Comparison of ENCODE assay signal across 16 cellular contexts in the genomic region with DNA sequence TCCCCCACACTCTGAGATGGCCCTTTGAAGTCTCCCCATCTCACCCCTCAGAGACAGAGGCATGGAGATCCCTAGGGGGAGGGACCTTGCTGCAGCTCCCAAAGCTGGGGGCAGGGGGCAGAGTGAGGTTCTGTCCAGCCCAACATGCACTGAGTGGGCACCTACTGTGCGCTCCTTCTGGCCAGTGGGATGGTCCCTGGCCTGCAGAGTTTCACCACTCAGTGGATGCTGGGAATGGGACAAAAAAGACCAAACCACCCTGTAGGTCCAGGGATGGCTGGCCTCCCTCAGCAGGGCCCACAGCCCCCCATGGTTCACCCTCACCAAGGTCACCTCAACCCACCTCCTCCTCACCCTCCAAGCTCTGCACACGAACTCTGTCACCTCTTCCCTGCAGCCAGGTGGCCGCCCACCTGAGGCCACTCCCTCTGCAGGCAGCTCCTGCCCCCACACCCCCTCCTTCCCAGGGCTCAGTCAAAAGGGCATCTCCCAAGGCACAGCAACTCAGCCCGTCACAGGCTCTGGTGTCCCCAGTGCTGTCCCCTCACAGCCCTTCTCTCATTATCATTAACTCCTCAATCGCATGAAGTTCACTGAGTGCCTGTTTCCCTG. TPM values are rescaled to one million over a fixed set of nuclear protein-coding genes. Genes with fewer than 3 reads are reported as not detected.
DNase-seq lines count a peak whose midpoint lies in the region; ATAC-seq and TF ChIP-seq lines count a peak whose summit lies in the region.
"Had no signal": no experiment of that assay in that cellular context is flagged by ENCODE, and none has a peak within 500 bp of the region (broad histone marks: within the 10 kb centered on the region; RNA-seq: fewer than 3 reads in every experiment).

No MANE protein-coding gene starts in this region.

- in situ Hi-C loops in IMR-90 (cut with MboI; ENCODE audit: low sequenced_read_pairs), result no loop called here

- POLR2A ChIA-PET in IMR-90 (lab: Charles Lee; ENCODE audit: unreplicated experiment), result no interaction called here

- H3K4ac ChIP-seq in IMR-90 (ENCODE audit: low read depth, low read length), result no peak overlapping the region

- no peaks in the 10 kb centered on the region for H3F3A ChIP-seq in GM23338 (replicated peaks; ENCODE audit: low read depth)

- no peak overlapping the region for H3K9ac ChIP-seq in IMR-90 (ENCODE audit: low read depth, low read length)

- TF ChIP-seq POLR2A in IMR-90 (IDR thresholded peaks at IDR 0.05; ENCODE audit: low read depth, low read length) (no peak), vagina (IDR thresholded peaks at IDR 0.05) (no peak), breast epithelium (IDR thresholded peaks at IDR 0.05) (no peak)

- H3K4me3 ChIP-seq in GM23338, result no peak overlapping the region
- no peak overlapping the region for H3K4me3 ChIP-seq in IMR-90 (ENCODE audit: insufficient read depth, low read depth, low read length)
- no peak overlapping the region for H3K4me3 ChIP-seq in vagina
- no peak overlapping the region for H3K4me3 ChIP-seq in breast epithelium
- H3K4me3 ChIP-seq: A549, HAP-1 had no signal

- no peaks in the 10 kb centered on the region for H3K79me1 ChIP-seq in IMR-90 (ENCODE audit: low read depth in 1 of 2, low read length in 2 of 2)

- H3K9me3 Mint-ChIP-seq in GM23338, result peaks cover 5% of the 10 kb centered on the region; the same call in 1 of the 3 replicates
- H3K9me3 Mint-ChIP-seq: HFFc6 had no signal

- no peak overlapping the region for H2BK5ac ChIP-seq in IMR-90 (ENCODE audit: low read depth, low read length, poor library complexity, severe bottlenecking)

- WGBS in IMR-90 (ENCODE audit: extremely low coverage in 2 of 2, insufficient read length in 1 of 2), 2 experiments, result 0% methylated on average over 2 of the region's 5 CpGs; no CpG with 5 or more reads in 1 of the 2 experiments

- H2BK15ac ChIP-seq in IMR-90 (ENCODE audit: low read depth, low read length), result no peak overlapping the region

- peaks cover 13% of the 10 kb centered on the region for H3K27me3 Mint-ChIP-seq in GM23338 (ENCODE audit: insufficient read depth, low read depth, poor library complexity)

- CTCF ChIA-PET in IMR-90 (lab: Yijun Ruan, JAX), result no interaction called here

- H3K4me2 ChIP-seq in GM23338 (no peak overlapping the region), IMR-90 (ENCODE audit: low read depth, low read length) (no peak overlapping the region)
- H3K4me2 ChIP-seq: A549 had no signal

- H3K23ac ChIP-seq in IMR-90 (ENCODE audit: low read depth, low read length), result no peak overlapping the region

- no peaks in the 10 kb centered on the region for H3K79me2 ChIP-seq in GM23338 (replicated peaks; ENCODE audit: insufficient read depth)

- no peak overlapping the region for H2AK9ac ChIP-seq in IMR-90 (replicated peaks; ENCODE audit: low read depth, low read length, poor library complexity)

- H2BK20ac ChIP-seq in IMR-90 (ENCODE audit: low read depth, low read length), result no peak overlapping the region

- ATAC-seq in GM23338 (peak; percentile 50), IMR-90 (ENCODE audit: low read depth) (no peak), left lobe of liver (no peak), HG02970 (IDR thresholded peaks at IDR 0.05; ENCODE audit: low FRiP score, unreplicated experiment) (no peak)
- ATAC-seq: A549 had no signal

- H3K4me1 ChIP-seq in GM23338 (ENCODE audit: insufficient read depth) (no peaks in the 10 kb centered on the region), IMR-90 (ENCODE audit: control insufficient read depth, insufficient read depth, low read length) (no peaks in the 10 kb centered on the region), vagina (no peaks in the 10 kb centered on the region), breast epithelium (no peaks in the 10 kb centered on the region)
- H3K4me1 ChIP-seq: A549, BE2C, HAP-1 had no signal

- no peaks in the 10 kb centered on the region for H3K4me1 Mint-ChIP-seq in GM23338

- H3K36me3 ChIP-seq in GM23338 (ENCODE audit: insufficient read depth) (no peaks in the 10 kb centered on the region), IMR-90 (ENCODE audit: control insufficient read depth, insufficient read depth, low read length) (no peaks in the 10 kb centered on the region), vagina (no peaks in the 10 kb centered on the region), breast epithelium (no peaks in the 10 kb centered on the region)
- H3K36me3 ChIP-seq: BE2C, HAP-1 had no signal

- no peak overlapping the region for H3K14ac ChIP-seq in IMR-90 (replicated peaks; ENCODE audit: low read depth, low read length)

- H4K20me1 ChIP-seq in GM23338 (replicated peaks; ENCODE audit: insufficient read depth) (no peaks in the 10 kb centered on the region), IMR-90 (ENCODE audit: insufficient read depth, low read length) (no peaks in the 10 kb centered on the region; the same call in 1 of the 2 replicates)

- no peak overlapping the region for H3K18ac ChIP-seq in IMR-90 (ENCODE audit: low read depth, low read length)

- no peak overlapping the region for H4K5ac ChIP-seq in IMR-90 (ENCODE audit: low read depth, low read length)

- H2AK5ac ChIP-seq in IMR-90 (ENCODE audit: low read depth, low read length), result no peak overlapping the region

- no peaks in the 10 kb centered on the region for H3K9me2 ChIP-seq in GM23338 (ENCODE audit: insufficient read depth)

- no peak overlapping the region for H2AFZ ChIP-seq in GM23338
- peak overlapping the region; percentile 32 for H2AFZ ChIP-seq in IMR-90 (replicated peaks; ENCODE audit: low read length, poor library complexity)

- H3K4me3 Mint-ChIP-seq in GM23338, result no peak overlapping the region
- H3K4me3 Mint-ChIP-seq: CD4-positive, alpha-beta memory T cell; HFFc6 had no signal

- H3K56ac ChIP-seq in IMR-90 (ENCODE audit: extremely low read depth, insufficient read depth, low read length), result no peak overlapping the region

- no peak overlapping the region for H3K27ac Mint-ChIP-seq in GM23338
- H3K27ac Mint-ChIP-seq: CD4-positive, alpha-beta memory T cell; HFFc6 had no signal

- DNase-seq in GM23338 (ENCODE audit: low spot score) (peak; percentile 28), IMR-90 (no peak), left lobe of liver (ENCODE audit: low spot score) (peak; percentile 40), vagina (ENCODE audit: extremely low spot score in 2 of 2) (peak; percentile 62 to 87), breast epithelium (ENCODE audit: low spot score in 2 of 2) (no peak)
- DNase-seq: BE2C; CD4-positive, alpha-beta memory T cell; DND-41; GDM1; HFFc6 had no signal

- no peaks in the 10 kb centered on the region for H3K9me1 ChIP-seq in IMR-90 (ENCODE audit: insufficient read depth, low read length)

- H3K9me3 ChIP-seq in IMR-90 (ENCODE audit: control insufficient read depth, insufficient read depth, low read length) (no peaks in the 10 kb centered on the region), vagina (no peaks in the 10 kb centered on the region), breast epithelium (no peaks in the 10 kb centered on the region)
- H3K9me3 ChIP-seq: BE2C, HAP-1 had no signal

- no TSS peak for BruUV-seq in IMR-90 (replicated peaks; lab: Mats Ljungman, UMichigan)

- H4K8ac ChIP-seq in IMR-90 (ENCODE audit: low read depth in 2 of 2, low read length in 2 of 2), result no peak overlapping the region

- no peak overlapping the region for H3K27ac ChIP-seq in GM23338 (ENCODE audit: low read depth)
- no peak overlapping the region for H3K27ac ChIP-seq in IMR-90 (ENCODE audit: insufficient read depth, low read length)
- H3K27ac ChIP-seq in vagina, result no peak overlapping the region
- H3K27ac ChIP-seq in breast epithelium, result no peak overlapping the region
- H3K27ac ChIP-seq: A549, C4-2B had no signal

- no peak for TF ChIP-seq RAD21 in IMR-90 (IDR thresholded peaks at IDR 0.05; ENCODE audit: low read length)

- intact Hi-C loops in IMR-90 (cut with micrococcal nuclease), result no loop called here
- intact Hi-C loops in vagina (cut with DNase I), result no loop called here
- intact Hi-C loops in breast epithelium (cut with DNase I; ENCODE audit: low total_unique reads), result no loop called here

- H2BK120ac ChIP-seq in IMR-90 (ENCODE audit: low read depth, low read length), result no peak overlapping the region

- H4K91ac ChIP-seq in IMR-90 (ENCODE audit: insufficient read depth, low read depth, low read length), result no peak overlapping the region

- dilution Hi-C loops in IMR-90 (cut with HindIII; ENCODE audit: low sequenced_read_pairs, unreplicated experiment), result no loop called here

- peaks cover 25% of the 10 kb centered on the region for H3K27me3 ChIP-seq in GM23338 (ENCODE audit: insufficient read depth)
- H3K27me3 ChIP-seq in IMR-90 (ENCODE audit: control insufficient read depth, insufficient read depth, low read length), result no peaks in the 10 kb centered on the region
- no peaks in the 10 kb centered on the region for H3K27me3 ChIP-seq in vagina
- peaks cover 0 to 30% of the 10 kb centered on the region in 2 donors for H3K27me3 ChIP-seq in breast epithelium
- H3K27me3 ChIP-seq: BE2C had no signal

- H3K36me3 Mint-ChIP-seq in GM23338 (ENCODE audit: low read depth), result no peaks in the 10 kb centered on the region

- TF ChIP-seq CTCF in GM23338 (conservative IDR thresholded peaks at IDR 0.05; ENCODE audit: low read depth in 2 of 2) (no peak), IMR-90 (conservative IDR thresholded peaks at IDR 0.05; ENCODE audit: low read depth, low read length) (no peak), vagina (IDR thresholded peaks at IDR 0.05) (no peak), breast epithelium (IDR thresholded peaks at IDR 0.05) (no peak)

TF ChIP-seq in GM23338, 12 proteins besides CTCF, POLR2A, EP300 and RAD21 (continues in another document):
- TF ChIP-seq JUNB (IDR thresholded peaks at IDR 0.05; ENCODE audit: unreplicated experiment), result no peak

TF ChIP-seq in IMR-90, 13 proteins besides CTCF, POLR2A, EP300 and RAD21 (continues in another document):
- TF ChIP-seq RCOR1 (IDR thresholded peaks at IDR 0.05; ENCODE audit: insufficient replicate concordance, low read length) (no peak), CEBPB (IDR thresholded peaks at IDR 0.05; ENCODE audit: low read depth, low read length) (no peak)

RNA-seq across cellular contexts. Expression of gene CEACAM21, which starts 16.1 kb away (rescaled TPM):
- not detected in 2 replicates for total RNA-seq in GM23338 (2014; rRNA removed; shearing (Covaris generic))
- polyA plus RNA-seq in GM23338 (2016; fragmentation: Nextera tagmentation; extraction: Ambion mirVana) (not detected in 2 replicates), IMR-90 (2012; rRNA removed) (not detected in 2 replicates)
- total RNA-seq in IMR-90 (2012; rRNA removed) (not detected in 2 replicates), left lobe of liver (0.40 TPM), vagina (not detected), breast epithelium (under 1 TPM; 0.44 to 0.66 (median 0.64) TPM)
- polyA plus RNA-seq in IMR-90 (2012; cell fraction: cytosol; rRNA removed), result not detected in 2 replicates
- polyA plus RNA-seq in IMR-90 (2012; cell fraction: nucleus; rRNA removed; ENCODE audit: low replicate concordance), result not detected in 2 replicates
- total RNA-seq: H1, HFFc6 had no signal
- polyA plus RNA-seq: A549, AG04450, H1 had no signal

RNA-seq across cellular contexts. Expression of gene CEACAM4, which starts 34.8 kb away (rescaled TPM):
- not detected in 2 replicates for total RNA-seq in GM23338 (2014; rRNA removed; shearing (Covaris generic))
- polyA plus RNA-seq in GM23338 (2016; fragmentation: Nextera tagmentation; extraction: Ambion mirVana) (not detected in 2 replicates), IMR-90 (2012; rRNA removed) (not detected in 2 replicates)
- total RNA-seq in IMR-90 (2012; rRNA removed) (not detected in 2 replicates), left lobe of liver (0.25 TPM), vagina (not detected), breast epithelium (1 to 10 TPM in 1 of 3 donors, under 1 TPM in 1, not detected in 1; 0.66 to 1.8 TPM)
- polyA plus RNA-seq in IMR-90 (2012; cell fraction: cytosol; rRNA removed), result not detected in 2 replicates
- not detected in 2 replicates for polyA plus RNA-seq in IMR-90 (2012; cell fraction: nucleus; rRNA removed; ENCODE audit: low replicate concordance)
- total RNA-seq: H1, HFFc6 had no signal
- polyA plus RNA-seq: A549; AG04450; CD4-positive, alpha-beta memory T cell; H1 had no signal

Comparison
In these comparisons a context has a peak if more than half of its experiments do, and no peak if none do; other contexts are left out.
1. DNase-seq: peak in GM23338 (single experiment), left lobe of liver (single experiment) and vagina (2 of 2); none in IMR-90 (single experiment) and breast epithelium (0 of 2).